Comparison of ENCODE assay signal across 1 cellular context in the genomic region with DNA sequence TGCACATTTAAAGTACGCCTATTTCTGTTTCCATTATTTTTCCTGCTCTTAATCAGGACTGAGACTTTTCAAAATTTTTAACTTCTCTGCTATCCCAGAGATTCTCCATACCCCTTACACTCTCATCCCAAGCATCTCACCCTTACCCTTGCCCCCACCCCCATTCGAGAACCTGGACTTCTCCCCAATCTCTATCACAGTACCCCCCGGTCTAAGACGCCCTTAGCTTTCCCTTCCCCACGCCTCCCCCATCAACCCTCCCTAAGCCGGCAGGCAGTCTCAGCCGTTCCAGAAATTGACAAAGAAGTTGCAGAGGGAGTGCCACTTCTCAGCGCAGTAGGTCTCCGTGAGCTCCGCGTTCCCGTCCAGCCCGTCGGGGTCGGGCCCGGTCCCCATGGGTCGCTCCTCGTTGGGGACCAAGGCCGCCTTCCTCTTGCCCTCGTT.
TF ChIP-seq lines count a peak whose summit lies in the region.

No MANE protein-coding gene starts in this region.

TF ChIP-seq in HEK293, 187 proteins besides CTCF, POLR2A, EP300 and RAD21 (continued from another document and continues in another):
- TF ChIP-seq KLF9 (tag by site-specific recombination; IDR thresholded peaks at IDR 0.05; ENCODE audit: low read depth): 0 out of 2 replicates have a peak, but pooled peaks have one; percentile 23
- TF ChIP-seq ZNF146 (tag by site-specific recombination; IDR thresholded peaks at IDR 0.05): no peak
- no peak for TF ChIP-seq ZNF175 (tag by site-specific recombination; IDR thresholded peaks at IDR 0.05)
- no peak for TF ChIP-seq BCL11B (tag by site-specific recombination; IDR thresholded peaks at IDR 0.05; ENCODE audit: low read depth)
- TF ChIP-seq ZNF473 (tag by site-specific recombination; IDR thresholded peaks at IDR 0.05): no peak
- TF ChIP-seq ZNF610 (tag by site-specific recombination; IDR thresholded peaks at IDR 0.05; ENCODE audit: borderline replicate concordance): no peak
- TF ChIP-seq KLF16 (tag by site-specific recombination; IDR thresholded peaks at IDR 0.05): no peak
- no peak for TF ChIP-seq YY1 (tag by site-specific recombination; IDR thresholded peaks at IDR 0.05)
- peak; percentile 60 for TF ChIP-seq ZNF335 (tag by site-specific recombination; conservative IDR thresholded peaks at IDR 0.05)
- TF ChIP-seq, protein P1, sequence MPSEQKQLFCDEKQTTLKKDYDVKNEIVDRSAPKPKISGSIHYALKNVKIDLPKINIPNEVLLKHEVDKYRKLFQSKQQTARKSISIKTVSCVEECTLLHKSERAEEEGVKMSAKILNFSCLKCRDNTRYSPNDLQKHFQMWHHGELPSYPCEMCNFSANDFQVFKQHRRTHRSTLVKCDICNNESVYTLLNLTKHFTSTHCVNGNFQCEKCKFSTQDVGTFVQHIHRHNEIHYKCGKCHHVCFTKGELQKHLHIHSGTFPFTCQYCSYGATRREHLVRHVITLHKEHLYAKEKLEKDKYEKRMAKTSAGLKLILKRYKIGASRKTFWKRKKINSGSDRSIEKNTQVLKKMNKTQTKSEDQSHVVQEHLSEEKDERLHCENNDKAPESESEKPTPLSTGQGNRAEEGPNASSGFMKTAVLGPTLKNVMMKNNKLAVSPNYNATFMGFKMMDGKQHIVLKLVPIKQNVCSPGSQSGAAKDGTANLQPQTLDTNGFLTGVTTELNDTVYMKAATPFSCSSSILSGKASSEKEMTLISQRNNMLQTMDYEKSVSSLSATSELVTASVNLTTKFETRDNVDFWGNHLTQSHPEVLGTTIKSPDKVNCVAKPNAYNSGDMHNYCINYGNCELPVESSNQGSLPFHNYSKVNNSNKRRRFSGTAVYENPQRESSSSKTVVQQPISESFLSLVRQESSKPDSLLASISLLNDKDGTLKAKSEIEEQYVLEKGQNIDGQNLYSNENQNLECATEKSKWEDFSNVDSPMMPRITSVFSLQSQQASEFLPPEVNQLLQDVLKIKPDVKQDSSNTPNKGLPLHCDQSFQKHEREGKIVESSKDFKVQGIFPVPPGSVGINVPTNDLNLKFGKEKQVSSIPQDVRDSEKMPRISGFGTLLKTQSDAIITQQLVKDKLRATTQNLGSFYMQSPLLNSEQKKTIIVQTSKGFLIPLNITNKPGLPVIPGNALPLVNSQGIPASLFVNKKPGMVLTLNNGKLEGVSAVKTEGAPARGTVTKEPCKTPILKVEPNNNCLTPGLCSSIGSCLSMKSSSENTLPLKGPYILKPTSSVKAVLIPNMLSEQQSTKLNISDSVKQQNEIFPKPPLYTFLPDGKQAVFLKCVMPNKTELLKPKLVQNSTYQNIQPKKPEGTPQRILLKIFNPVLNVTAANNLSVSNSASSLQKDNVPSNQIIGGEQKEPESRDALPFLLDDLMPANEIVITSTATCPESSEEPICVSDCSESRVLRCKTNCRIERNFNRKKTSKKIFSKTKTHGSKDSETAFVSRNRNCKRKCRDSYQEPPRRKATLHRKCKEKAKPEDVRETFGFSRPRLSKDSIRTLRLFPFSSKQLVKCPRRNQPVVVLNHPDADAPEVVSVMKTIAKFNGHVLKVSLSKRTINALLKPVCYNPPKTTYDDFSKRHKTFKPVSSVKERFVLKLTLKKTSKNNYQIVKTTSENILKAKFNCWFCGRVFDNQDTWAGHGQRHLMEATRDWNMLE (tag by site-specific recombination; conservative IDR thresholded peaks at IDR 0.05; ENCODE audit: low read depth): no peak
- TF ChIP-seq ZSCAN16 (tag by site-specific recombination; IDR thresholded peaks at IDR 0.05): no peak
- TF ChIP-seq RBAK (tag by site-specific recombination; IDR thresholded peaks at IDR 0.05): no peak
- TF ChIP-seq ZNF600 (tag by site-specific recombination; IDR thresholded peaks at IDR 0.05): no peak
- no peak for TF ChIP-seq ZNF121 (tag by site-specific recombination; IDR thresholded peaks at IDR 0.05)
- peak; percentile 53; the same call in 1 of the 2 replicates for TF ChIP-seq SP2 (tag by site-specific recombination; IDR thresholded peaks at IDR 0.05)
- no peak for TF ChIP-seq KLF7 (tag by site-specific recombination; IDR thresholded peaks at IDR 0.05; ENCODE audit: borderline replicate concordance)
- no peak for TF ChIP-seq ZNF37A (tag by site-specific recombination; IDR thresholded peaks at IDR 0.05)
- TF ChIP-seq GLIS2 (tag by site-specific recombination; IDR thresholded peaks at IDR 0.05): peak; percentile 87
- no peak for TF ChIP-seq ZNF76 (tag by site-specific recombination; IDR thresholded peaks at IDR 0.05; ENCODE audit: borderline replicate concordance, low read depth)
- TF ChIP-seq ZNF239 (tag by site-specific recombination; IDR thresholded peaks at IDR 0.05): no peak
- TF ChIP-seq, protein P2, sequence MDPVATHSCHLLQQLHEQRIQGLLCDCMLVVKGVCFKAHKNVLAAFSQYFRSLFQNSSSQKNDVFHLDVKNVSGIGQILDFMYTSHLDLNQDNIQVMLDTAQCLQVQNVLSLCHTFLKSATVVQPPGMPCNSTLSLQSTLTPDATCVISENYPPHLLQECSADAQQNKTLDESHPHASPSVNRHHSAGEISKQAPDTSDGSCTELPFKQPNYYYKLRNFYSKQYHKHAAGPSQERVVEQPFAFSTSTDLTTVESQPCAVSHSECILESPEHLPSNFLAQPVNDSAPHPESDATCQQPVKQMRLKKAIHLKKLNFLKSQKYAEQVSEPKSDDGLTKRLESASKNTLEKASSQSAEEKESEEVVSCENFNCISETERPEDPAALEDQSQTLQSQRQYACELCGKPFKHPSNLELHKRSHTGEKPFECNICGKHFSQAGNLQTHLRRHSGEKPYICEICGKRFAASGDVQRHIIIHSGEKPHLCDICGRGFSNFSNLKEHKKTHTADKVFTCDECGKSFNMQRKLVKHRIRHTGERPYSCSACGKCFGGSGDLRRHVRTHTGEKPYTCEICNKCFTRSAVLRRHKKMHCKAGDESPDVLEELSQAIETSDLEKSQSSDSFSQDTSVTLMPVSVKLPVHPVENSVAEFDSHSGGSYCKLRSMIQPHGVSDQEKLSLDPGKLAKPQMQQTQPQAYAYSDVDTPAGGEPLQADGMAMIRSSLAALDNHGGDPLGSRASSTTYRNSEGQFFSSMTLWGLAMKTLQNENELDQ (tag by site-specific recombination; IDR thresholded peaks at IDR 0.05; ENCODE audit: low read depth): no peak
- TF ChIP-seq, protein P3, sequence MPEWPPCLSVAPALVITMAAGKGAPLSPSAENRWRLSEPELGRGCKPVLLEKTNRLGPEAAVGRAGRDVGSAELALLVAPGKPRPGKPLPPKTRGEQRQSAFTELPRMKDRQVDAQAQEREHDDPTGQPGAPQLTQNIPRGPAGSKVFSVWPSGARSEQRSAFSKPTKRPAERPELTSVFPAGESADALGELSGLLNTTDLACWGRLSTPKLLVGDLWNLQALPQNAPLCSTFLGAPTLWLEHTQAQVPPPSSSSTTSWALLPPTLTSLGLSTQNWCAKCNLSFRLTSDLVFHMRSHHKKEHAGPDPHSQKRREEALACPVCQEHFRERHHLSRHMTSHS (tag by site-specific recombination; IDR thresholded peaks at IDR 0.05): no peak
- TF ChIP-seq, protein P4, sequence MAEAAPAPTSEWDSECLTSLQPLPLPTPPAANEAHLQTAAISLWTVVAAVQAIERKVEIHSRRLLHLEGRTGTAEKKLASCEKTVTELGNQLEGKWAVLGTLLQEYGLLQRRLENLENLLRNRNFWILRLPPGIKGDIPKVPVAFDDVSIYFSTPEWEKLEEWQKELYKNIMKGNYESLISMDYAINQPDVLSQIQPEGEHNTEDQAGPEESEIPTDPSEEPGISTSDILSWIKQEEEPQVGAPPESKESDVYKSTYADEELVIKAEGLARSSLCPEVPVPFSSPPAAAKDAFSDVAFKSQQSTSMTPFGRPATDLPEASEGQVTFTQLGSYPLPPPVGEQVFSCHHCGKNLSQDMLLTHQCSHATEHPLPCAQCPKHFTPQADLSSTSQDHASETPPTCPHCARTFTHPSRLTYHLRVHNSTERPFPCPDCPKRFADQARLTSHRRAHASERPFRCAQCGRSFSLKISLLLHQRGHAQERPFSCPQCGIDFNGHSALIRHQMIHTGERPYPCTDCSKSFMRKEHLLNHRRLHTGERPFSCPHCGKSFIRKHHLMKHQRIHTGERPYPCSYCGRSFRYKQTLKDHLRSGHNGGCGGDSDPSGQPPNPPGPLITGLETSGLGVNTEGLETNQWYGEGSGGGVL (tag by site-specific recombination; IDR thresholded peaks at IDR 0.05): no peak
- peak; percentile 47; the same call in 1 of the 2 replicates for TF ChIP-seq ZBTB48 (tag by site-specific recombination; IDR thresholded peaks at IDR 0.05)
- TF ChIP-seq ZXDB (tag by site-specific recombination; IDR thresholded peaks at IDR 0.05): no peak
- TF ChIP-seq, protein P5, sequence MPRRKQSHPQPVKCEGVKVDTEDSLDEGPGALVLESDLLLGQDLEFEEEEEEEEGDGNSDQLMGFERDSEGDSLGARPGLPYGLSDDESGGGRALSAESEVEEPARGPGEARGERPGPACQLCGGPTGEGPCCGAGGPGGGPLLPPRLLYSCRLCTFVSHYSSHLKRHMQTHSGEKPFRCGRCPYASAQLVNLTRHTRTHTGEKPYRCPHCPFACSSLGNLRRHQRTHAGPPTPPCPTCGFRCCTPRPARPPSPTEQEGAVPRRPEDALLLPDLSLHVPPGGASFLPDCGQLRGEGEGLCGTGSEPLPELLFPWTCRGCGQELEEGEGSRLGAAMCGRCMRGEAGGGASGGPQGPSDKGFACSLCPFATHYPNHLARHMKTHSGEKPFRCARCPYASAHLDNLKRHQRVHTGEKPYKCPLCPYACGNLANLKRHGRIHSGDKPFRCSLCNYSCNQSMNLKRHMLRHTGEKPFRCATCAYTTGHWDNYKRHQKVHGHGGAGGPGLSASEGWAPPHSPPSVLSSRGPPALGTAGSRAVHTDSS (tag by site-specific recombination; IDR thresholded peaks at IDR 0.05): no peak; the same call in 1 of the 2 replicates
- TF ChIP-seq ZNF629 (tag by site-specific recombination; IDR thresholded peaks at IDR 0.05): no peak
- TF ChIP-seq, protein P6, sequence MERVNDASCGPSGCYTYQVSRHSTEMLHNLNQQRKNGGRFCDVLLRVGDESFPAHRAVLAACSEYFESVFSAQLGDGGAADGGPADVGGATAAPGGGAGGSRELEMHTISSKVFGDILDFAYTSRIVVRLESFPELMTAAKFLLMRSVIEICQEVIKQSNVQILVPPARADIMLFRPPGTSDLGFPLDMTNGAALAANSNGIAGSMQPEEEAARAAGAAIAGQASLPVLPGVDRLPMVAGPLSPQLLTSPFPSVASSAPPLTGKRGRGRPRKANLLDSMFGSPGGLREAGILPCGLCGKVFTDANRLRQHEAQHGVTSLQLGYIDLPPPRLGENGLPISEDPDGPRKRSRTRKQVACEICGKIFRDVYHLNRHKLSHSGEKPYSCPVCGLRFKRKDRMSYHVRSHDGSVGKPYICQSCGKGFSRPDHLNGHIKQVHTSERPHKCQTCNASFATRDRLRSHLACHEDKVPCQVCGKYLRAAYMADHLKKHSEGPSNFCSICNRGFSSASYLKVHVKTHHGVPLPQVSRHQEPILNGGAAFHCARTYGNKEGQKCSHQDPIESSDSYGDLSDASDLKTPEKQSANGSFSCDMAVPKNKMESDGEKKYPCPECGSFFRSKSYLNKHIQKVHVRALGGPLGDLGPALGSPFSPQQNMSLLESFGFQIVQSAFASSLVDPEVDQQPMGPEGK (tag by site-specific recombination; IDR thresholded peaks at IDR 0.05): no peak
- TF ChIP-seq ZNF211 (tag by site-specific recombination; IDR thresholded peaks at IDR 0.05; ENCODE audit: low read depth): no peak
- TF ChIP-seq ZNF366 (tag by site-specific recombination; conservative IDR thresholded peaks at IDR 0.05): no peak
- TF ChIP-seq ZIC2 (tag by site-specific recombination; IDR thresholded peaks at IDR 0.05): no peak
- no peak for TF ChIP-seq ZNF114 (tag by site-specific recombination; IDR thresholded peaks at IDR 0.05)
- no peak for TF ChIP-seq SP7 (tag by site-specific recombination; IDR thresholded peaks at IDR 0.05)
- no peak for TF ChIP-seq ZNF23 (tag by site-specific recombination; IDR thresholded peaks at IDR 0.05; ENCODE audit: borderline replicate concordance)
- no peak for TF ChIP-seq ZNF16 (tag by site-specific recombination; IDR thresholded peaks at IDR 0.05; ENCODE audit: low read depth)
- TF ChIP-seq, protein P7, sequence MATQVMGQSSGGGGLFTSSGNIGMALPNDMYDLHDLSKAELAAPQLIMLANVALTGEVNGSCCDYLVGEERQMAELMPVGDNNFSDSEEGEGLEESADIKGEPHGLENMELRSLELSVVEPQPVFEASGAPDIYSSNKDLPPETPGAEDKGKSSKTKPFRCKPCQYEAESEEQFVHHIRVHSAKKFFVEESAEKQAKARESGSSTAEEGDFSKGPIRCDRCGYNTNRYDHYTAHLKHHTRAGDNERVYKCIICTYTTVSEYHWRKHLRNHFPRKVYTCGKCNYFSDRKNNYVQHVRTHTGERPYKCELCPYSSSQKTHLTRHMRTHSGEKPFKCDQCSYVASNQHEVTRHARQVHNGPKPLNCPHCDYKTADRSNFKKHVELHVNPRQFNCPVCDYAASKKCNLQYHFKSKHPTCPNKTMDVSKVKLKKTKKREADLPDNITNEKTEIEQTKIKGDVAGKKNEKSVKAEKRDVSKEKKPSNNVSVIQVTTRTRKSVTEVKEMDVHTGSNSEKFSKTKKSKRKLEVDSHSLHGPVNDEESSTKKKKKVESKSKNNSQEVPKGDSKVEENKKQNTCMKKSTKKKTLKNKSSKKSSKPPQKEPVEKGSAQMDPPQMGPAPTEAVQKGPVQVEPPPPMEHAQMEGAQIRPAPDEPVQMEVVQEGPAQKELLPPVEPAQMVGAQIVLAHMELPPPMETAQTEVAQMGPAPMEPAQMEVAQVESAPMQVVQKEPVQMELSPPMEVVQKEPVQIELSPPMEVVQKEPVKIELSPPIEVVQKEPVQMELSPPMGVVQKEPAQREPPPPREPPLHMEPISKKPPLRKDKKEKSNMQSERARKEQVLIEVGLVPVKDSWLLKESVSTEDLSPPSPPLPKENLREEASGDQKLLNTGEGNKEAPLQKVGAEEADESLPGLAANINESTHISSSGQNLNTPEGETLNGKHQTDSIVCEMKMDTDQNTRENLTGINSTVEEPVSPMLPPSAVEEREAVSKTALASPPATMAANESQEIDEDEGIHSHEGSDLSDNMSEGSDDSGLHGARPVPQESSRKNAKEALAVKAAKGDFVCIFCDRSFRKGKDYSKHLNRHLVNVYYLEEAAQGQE (tag by site-specific recombination; IDR thresholded peaks at IDR 0.05): no peak
- peak; percentile 43; the same call in 1 of the 2 replicates for TF ChIP-seq SP3 (tag by site-specific recombination; IDR thresholded peaks at IDR 0.05)
- TF ChIP-seq ZNF248 (tag by site-specific recombination; IDR thresholded peaks at IDR 0.05): no peak
